Comparison of ENCODE assay signal across 17 cellular contexts in genomic region chr20:25044660-25045342, GRCh38. TPM values are rescaled to one million over a fixed set of nuclear protein-coding genes. Genes with fewer than 3 reads are reported as not detected.
DNase-seq lines count a peak whose midpoint lies in the region; ATAC-seq and TF ChIP-seq lines count a peak whose summit lies in the region.
"Had no signal": no experiment of that assay in that cellular context is flagged by ENCODE, and none has a peak within 500 bp of the region (broad histone marks: within the 10 kb centered on the region; RNA-seq: fewer than 3 reads in every experiment).

No MANE protein-coding gene starts in this region.

- no peaks in the 10 kb centered on the region for H3K9me3 ChIP-seq in BLaER1
- H3K9me3 ChIP-seq in left ventricle myocardium inferior (replicated peaks): no peaks in the 10 kb centered on the region

- no peak for DNase-seq in activated CD8-positive, alpha-beta T cell treated with anti-CD3 and anti-CD28 coated beads for 36 hours
- DNase-seq in left ventricle myocardium inferior (no peak), pons (ENCODE audit: low spot score) (peak; percentile 72), amniotic stem cell (lab: John Stamatoyannopoulos, UW) (no peak)
- DNase-seq: activated CD4-positive, CD25-positive, alpha-beta regulatory T cell; EL; MM.1S; NCI-H2107 had no signal

- no peaks in the 10 kb centered on the region for H3K36me3 Mint-ChIP-seq in activated CD8-positive, alpha-beta T cell treated with anti-CD3 and anti-CD28 coated beads for 36 hours (ENCODE audit: low read depth)

- H3K4me2 ChIP-seq in BLaER1: peak overlapping the region; percentile 89

- TF ChIP-seq CTCF in activated CD8-positive, alpha-beta T cell treated with anti-CD3 and anti-CD28 coated beads for 36 hours (IDR thresholded peaks at IDR 0.05): no peak
- no peak for TF ChIP-seq CTCF in left ventricle myocardium inferior (IDR thresholded peaks at IDR 0.05; ENCODE audit: borderline replicate concordance)

- H3K4me1 Mint-ChIP-seq in activated CD8-positive, alpha-beta T cell treated with anti-CD3 and anti-CD28 coated beads for 36 hours (ENCODE audit: low read depth): peaks cover 34% of the 10 kb centered on the region

- H3K9ac ChIP-seq in BLaER1: peak overlapping the region; percentile 68

- peak overlapping the region; percentile 42 for H3K27ac Mint-ChIP-seq in activated CD8-positive, alpha-beta T cell treated with anti-CD3 and anti-CD28 coated beads for 36 hours
- H3K27ac Mint-ChIP-seq: activated T-helper 1 cell treated with anti-CD3 and anti-CD28 coated beads, Interleukin-12 subunit alpha, Interleukin-12 subunit beta, Interleukin-2, Interleukin-4 antibody, amounts not matched to agents 30 ng/mL and 10 ng/mL and 1 ng/mL, durations not matched to agents 14 hours and 24 hours and 36 hours had no signal

- peak overlapping the region; percentile 45; the same call in 1 of the 2 replicates for H3K4me3 ChIP-seq in BLaER1
- H3K4me3 ChIP-seq in left ventricle myocardium inferior: peak overlapping the region; percentile 8

- H3K27ac ChIP-seq in BLaER1: peak overlapping the region; percentile 88
- H3K27ac ChIP-seq in left ventricle myocardium inferior (replicated peaks): peak overlapping the region; percentile 98

- peaks cover 35% of the 10 kb centered on the region for H4K20me1 ChIP-seq in BLaER1

- POLR2A ChIA-PET in activated CD8-positive, alpha-beta T cell treated with anti-CD3 and anti-CD28 coated beads for 36 hours (lab: Charles Lee): interaction anchor here (1.3 kb wide), 1 partner anchor 12 kb away, joined by 3 read pairs; no protein-coding TSS in a partner anchor

- H3K27me3 ChIP-seq in BLaER1: no peaks in the 10 kb centered on the region
- no peaks in the 10 kb centered on the region for H3K27me3 ChIP-seq in left ventricle myocardium inferior (ENCODE audit: low read depth)

- H3K4me1 ChIP-seq in BLaER1: peaks cover 93% of the 10 kb centered on the region
- peaks cover 98% of the 10 kb centered on the region for H3K4me1 ChIP-seq in left ventricle myocardium inferior

- intact Hi-C loops in activated CD8-positive, alpha-beta T cell treated with anti-CD3 and anti-CD28 coated beads for 36 hours (cut with micrococcal nuclease): no loop called here
- intact Hi-C loops in left ventricle myocardium inferior (cut with micrococcal nuclease): no loop called here

- CTCF ChIA-PET in activated CD8-positive, alpha-beta T cell treated with anti-CD3 and anti-CD28 coated beads for 36 hours (lab: Charles Lee): interaction anchor here (1.0 to 1.1 kb wide), 3 partner anchors 8 to 46 kb away, joined by 3 to 4 read pairs (median 3); no protein-coding TSS in a partner anchor

- H3K9me3 Mint-ChIP-seq in activated CD8-positive, alpha-beta T cell treated with anti-CD3 and anti-CD28 coated beads for 36 hours: no peaks in the 10 kb centered on the region
- H3K9me3 Mint-ChIP-seq: activated T-helper 1 cell treated with anti-CD3 and anti-CD28 coated beads, Interleukin-12 subunit alpha, Interleukin-12 subunit beta, Interleukin-2, Interleukin-4 antibody, amounts not matched to agents 30 ng/mL and 10 ng/mL and 1 ng/mL, durations not matched to agents 14 hours and 24 hours and 36 hours had no signal

- H3K4me3 Mint-ChIP-seq in activated CD8-positive, alpha-beta T cell treated with anti-CD3 and anti-CD28 coated beads for 36 hours: no peak overlapping the region
- H3K4me3 Mint-ChIP-seq: activated T-helper 1 cell treated with anti-CD3 and anti-CD28 coated beads, Interleukin-12 subunit alpha, Interleukin-12 subunit beta, Interleukin-2, Interleukin-4 antibody, amounts not matched to agents 30 ng/mL and 10 ng/mL and 1 ng/mL, durations not matched to agents 14 hours and 24 hours and 36 hours had no signal

- peaks cover 30% of the 10 kb centered on the region for H3K36me3 ChIP-seq in BLaER1
- peaks cover 21% of the 10 kb centered on the region for H3K36me3 ChIP-seq in left ventricle myocardium inferior

- no peaks in the 10 kb centered on the region for H3K27me3 Mint-ChIP-seq in activated CD8-positive, alpha-beta T cell treated with anti-CD3 and anti-CD28 coated beads for 36 hours

- ATAC-seq in activated CD8-positive, alpha-beta T cell treated with anti-CD3 and anti-CD28 coated beads for 36 hours: no peak
- ATAC-seq in HG03135 (IDR thresholded peaks at IDR 0.05; ENCODE audit: unreplicated experiment) (no peak), GM18870 (IDR thresholded peaks at IDR 0.05; ENCODE audit: unreplicated experiment) (no peak), HG02678 (IDR thresholded peaks at IDR 0.05; ENCODE audit: unreplicated experiment) (no peak)

RNA-seq across cellular contexts. Expression of gene ACSS1, which starts 13.1 kb away (rescaled TPM):
- 10 to 100 TPM; 17.5 to 18.2 TPM for total RNA-seq in activated CD8-positive, alpha-beta T cell treated with anti-CD3 and anti-CD28 coated beads for 36 hours
- total RNA-seq in left ventricle myocardium inferior: 159 TPM

RNA-seq across cellular contexts. Expression of gene VSX1, which starts 37.1 kb away (rescaled TPM):
- not detected for total RNA-seq in activated CD8-positive, alpha-beta T cell treated with anti-CD3 and anti-CD28 coated beads for 36 hours
- total RNA-seq in left ventricle myocardium inferior: 0.33 TPM
- total RNA-seq: activated T-helper 1 cell treated with anti-CD3 and anti-CD28 coated beads, Interleukin-12 subunit alpha, Interleukin-12 subunit beta, Interleukin-2, Interleukin-4 antibody, amounts not matched to agents 30 ng/mL and 10 ng/mL and 1 ng/mL, durations not matched to agents 14 hours and 24 hours and 36 hours; bronchial epithelial cell; H4; lung microvascular endothelial cell; osteoblast had no signal

RNA-seq across cellular contexts. Expression of gene APMAP, which starts 52.2 kb away (rescaled TPM):
- total RNA-seq in activated CD8-positive, alpha-beta T cell treated with anti-CD3 and anti-CD28 coated beads for 36 hours: 10 to 100 TPM; 36.7 to 40.0 TPM
- total RNA-seq in left ventricle myocardium inferior: 23.8 TPM
